ENCODE assay signal across 8 cellular contexts in genomic region chr6:116531675-116532570, GRCh38. TPM values are rescaled to one million over a fixed set of nuclear protein-coding genes. Genes with fewer than 3 reads are reported as not detected.
DNase-seq lines count a peak whose midpoint lies in the region; ATAC-seq lines count a peak whose summit lies in the region.

No MANE protein-coding gene starts in this region.

- H3K4me3 Mint-ChIP-seq in memory B cell = no peak overlapping the region
- no peak overlapping the region for H3K4me3 Mint-ChIP-seq in stimulated activated effector memory CD8-positive, alpha-beta T cell treated with anti-CD3 and anti-CD28 coated beads, Interleukin-12 subunit alpha, Interleukin-12 subunit beta, amount 100 ng/mL, for 72 hours

- H3K27me3 Mint-ChIP-seq in memory B cell = no peaks in the 10 kb centered on the region

- no peak overlapping the region for H3K27ac Mint-ChIP-seq in memory B cell
- H3K27ac Mint-ChIP-seq in stimulated activated effector memory CD8-positive, alpha-beta T cell treated with anti-CD3 and anti-CD28 coated beads, Interleukin-12 subunit alpha, Interleukin-12 subunit beta, amount 100 ng/mL, for 72 hours = no peak overlapping the region

- DNase-seq in AG08396 (ENCODE audit: low spot score) = peak; percentile 40
- peak; percentile 44 for DNase-seq in NCI-H460 (ENCODE audit: extremely low read depth, low read depth)
- DNase-seq in activated CD4-positive, alpha-beta T cell treated with anti-CD3 and anti-CD28 coated beads for 24 hours (ENCODE audit: low read depth in 2 of 2) = peak; percentile 36 to 53
- peak; percentile 68 to 81 for DNase-seq in dermis microvascular lymphatic vessel endothelial cell (ENCODE audit: low read depth in 2 of 2)
- DNase-seq in memory B cell (ENCODE audit: low spot score in 2 of 2) = peak; percentile 67 to 71
- peak; percentile 33 to 74 for DNase-seq in stimulated activated effector memory CD8-positive, alpha-beta T cell treated with anti-CD3 and anti-CD28 coated beads, Interleukin-12 subunit alpha, Interleukin-12 subunit beta, amount 100 ng/mL, for 72 hours (ENCODE audit: low spot score in 2 of 2)

- H3K9me3 Mint-ChIP-seq in memory B cell = no peaks in the 10 kb centered on the region
- H3K9me3 Mint-ChIP-seq in stimulated activated effector memory CD8-positive, alpha-beta T cell treated with anti-CD3 and anti-CD28 coated beads, Interleukin-12 subunit alpha, Interleukin-12 subunit beta, amount 100 ng/mL, for 72 hours = no peaks in the 10 kb centered on the region

- H3K36me3 Mint-ChIP-seq in memory B cell = no peaks in the 10 kb centered on the region
- no peaks in the 10 kb centered on the region for H3K36me3 Mint-ChIP-seq in stimulated activated effector memory CD8-positive, alpha-beta T cell treated with anti-CD3 and anti-CD28 coated beads, Interleukin-12 subunit alpha, Interleukin-12 subunit beta, amount 100 ng/mL, for 72 hours

- H3K4me1 Mint-ChIP-seq in memory B cell = peaks cover 9% of the 10 kb centered on the region
- H3K4me1 Mint-ChIP-seq in stimulated activated effector memory CD8-positive, alpha-beta T cell treated with anti-CD3 and anti-CD28 coated beads, Interleukin-12 subunit alpha, Interleukin-12 subunit beta, amount 100 ng/mL, for 72 hours = no peaks in the 10 kb centered on the region

- ATAC-seq in GM18508 (IDR thresholded peaks at IDR 0.05; ENCODE audit: insufficient read depth, unreplicated experiment) (peak; percentile 80), HG02981 (IDR thresholded peaks at IDR 0.05; ENCODE audit: unreplicated experiment) (peak; percentile 78), memory B cell (ENCODE audit: low read depth) (peak; percentile 93)
- peak; percentile 87 for ATAC-seq in stimulated activated effector memory CD8-positive, alpha-beta T cell treated with anti-CD3 and anti-CD28 coated beads, Interleukin-12 subunit alpha, Interleukin-12 subunit beta, amount 100 ng/mL, for 72 hours

RNA-seq across cellular contexts. Expression of gene TRAPPC3L, which starts 13.6 kb away (rescaled TPM):
- total RNA-seq in NCI-H460 (2014; rRNA removed; shearing (Covaris generic)) = not detected in 2 replicates
- not detected in 2 replicates for polyA plus RNA-seq in NCI-H460 (2014; cell fraction: nucleus; rRNA removed)
- total RNA-seq in dermis microvascular lymphatic vessel endothelial cell = under 0.01 and 0.25 TPM in 2 replicates

RNA-seq across cellular contexts. Expression of gene CALHM5, which starts 20.5 kb away (rescaled TPM):
- 0.03 and 0.05 TPM in 2 replicates for total RNA-seq in NCI-H460 (2014; rRNA removed; shearing (Covaris generic))
- 0.01 TPM in 1 of 2 replicates, not detected in the other for polyA plus RNA-seq in NCI-H460 (2014; cell fraction: nucleus; rRNA removed)
- 0.64 and 1.4 TPM in 2 replicates for total RNA-seq in dermis microvascular lymphatic vessel endothelial cell

RNA-seq across cellular contexts. Expression of gene CALHM4, which starts 21.6 kb away (rescaled TPM):
- not detected in 2 replicates for total RNA-seq in NCI-H460 (2014; rRNA removed; shearing (Covaris generic))
- 0.13 TPM in 1 of 2 replicates, not detected in the other for polyA plus RNA-seq in NCI-H460 (2014; cell fraction: nucleus; rRNA removed)
- total RNA-seq in dermis microvascular lymphatic vessel endothelial cell = 0.13 TPM in 1 of 2 replicates, not detected in the other

RNA-seq across cellular contexts. Expression of gene RWDD1, which starts 39.4 kb away (rescaled TPM):
- total RNA-seq in NCI-H460 (2014; rRNA removed; shearing (Covaris generic)) = 40.1 and 46.0 TPM in 2 replicates
- 16.5 and 91.5 TPM in 2 replicates for polyA plus RNA-seq in NCI-H460 (2014; cell fraction: nucleus; rRNA removed)
- total RNA-seq in dermis microvascular lymphatic vessel endothelial cell = 17.1 and 17.2 TPM in 2 replicates

Comparison
In these comparisons a context has a peak if more than half of its experiments do, and no peak if none do; other contexts are left out.
1. Peak in every context shown above with its lines: DNase-seq and ATAC-seq.